In the genomic region with DNA sequence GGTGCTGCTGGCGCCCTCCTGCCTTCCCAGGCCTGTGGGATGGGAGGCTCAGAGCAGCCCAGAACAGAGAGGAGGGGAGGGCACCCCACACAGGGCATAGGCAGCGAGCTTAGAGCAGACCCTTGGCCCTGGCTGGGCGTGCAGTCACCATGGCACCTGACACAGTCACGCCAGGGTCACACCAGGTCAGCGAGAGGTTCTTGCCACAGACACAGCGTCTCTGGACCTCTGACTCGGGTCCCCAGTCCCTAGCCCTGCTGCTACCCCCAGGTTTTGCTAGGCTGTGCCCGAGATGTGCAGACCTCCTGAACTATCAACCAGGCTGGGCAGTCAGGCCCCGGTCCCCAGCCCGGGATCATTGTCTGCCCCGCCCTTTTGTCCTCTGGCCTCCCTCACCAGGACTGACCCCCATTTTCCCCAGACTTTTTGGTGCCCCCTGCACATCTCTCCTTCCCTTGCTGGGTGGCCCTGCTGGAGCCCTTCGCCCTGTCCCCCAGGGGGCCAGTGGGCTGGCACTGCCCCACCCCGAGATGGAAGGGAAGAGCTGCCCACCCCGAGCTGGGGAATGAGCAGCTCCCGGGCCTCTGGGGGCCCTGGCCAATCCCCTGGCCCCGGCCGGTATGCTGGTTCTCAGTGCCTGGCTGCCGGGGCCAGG, we compare ENCODE assay signal across 13 cellular contexts.
"Had no signal": no experiment of that assay in that cellular context is flagged by ENCODE, and none has a peak within 500 bp of the region (broad histone marks: within the 10 kb centered on the region; RNA-seq: fewer than 3 reads in every experiment).

No MANE protein-coding gene starts in this region.

- FAIRE-seq: keratinocyte had no signal

- H3K4me3 ChIP-seq: dorsolateral prefrontal cortex, hepatocyte had no signal

- H3K36me3 Mint-ChIP-seq: activated naive CD4-positive, alpha-beta T cell treated with anti-CD3 and anti-CD28 coated beads, Interleukin-2, amount 10 ng/mL, durations not matched to agents 7 days and 5 days; mesothelial cell of epicardium had no signal

- H3K27ac ChIP-seq: hepatocyte had no signal

- H2AFZ ChIP-seq: hepatocyte had no signal

- H3K27ac Mint-ChIP-seq: activated naive CD4-positive, alpha-beta T cell treated with anti-CD3 and anti-CD28 coated beads, Interleukin-2, amount 10 ng/mL, durations not matched to agents 7 days and 5 days; activated T-cell treated with anti-CD3 and anti-CD28 coated beads, Interleukin-2, amount 50 U/mL, for 24 hours had no signal

- H3K27me3 ChIP-seq: dorsolateral prefrontal cortex, hepatocyte had no signal

- H3K9me3 Mint-ChIP-seq: mesothelial cell of epicardium had no signal

- H3K4me3 Mint-ChIP-seq: activated naive CD4-positive, alpha-beta T cell treated with anti-CD3 and anti-CD28 coated beads, Interleukin-2, amount 10 ng/mL, durations not matched to agents 7 days and 5 days; activated T-cell treated with anti-CD3 and anti-CD28 coated beads, Interleukin-2, amount 50 U/mL, for 24 hours had no signal

- H3K4me1 Mint-ChIP-seq: activated naive CD4-positive, alpha-beta T cell treated with anti-CD3 and anti-CD28 coated beads, Interleukin-2, amount 10 ng/mL, durations not matched to agents 7 days and 5 days had no signal

- DNase-seq: activated CD4-positive, alpha-beta T cell treated with anti-CD3 and anti-CD28 coated beads for 1 hour; activated CD4-positive, alpha-beta T cell treated with anti-CD3 and anti-CD28 coated beads, Interleukin-2, amount 50 U/mL, for 48 hours; activated naive CD4-positive, alpha-beta T cell treated with anti-CD3 and anti-CD28 coated beads, Interleukin-2, amount 10 ng/mL, durations not matched to agents 7 days and 5 days; activated T-cell treated with anti-CD3 and anti-CD28 coated beads, Interleukin-2, amount 50 U/mL, for 24 hours; dorsolateral prefrontal cortex; erythroblast; posterior cingulate gyrus; retina; stimulated activated CD4-positive, alpha-beta T cell treated with anti-CD3 and anti-CD28 coated beads, Interleukin-4, amount 100 ng/mL, for 24 hours; stimulated activated naive CD4-positive, alpha-beta T cell had no signal

- H3K27me3 Mint-ChIP-seq: activated T-cell treated with anti-CD3 and anti-CD28 coated beads, Interleukin-2, amount 50 U/mL, for 24 hours had no signal

- H3K79me2 ChIP-seq: hepatocyte had no signal

- H3K4me2 ChIP-seq: hepatocyte had no signal
